ENCODE assay signal across 8 cellular contexts in genomic region chr14:69543341-69544249, GRCh38. TPM values are rescaled to one million over a fixed set of nuclear protein-coding genes. Genes with fewer than 3 reads are reported as not detected.
DNase-seq lines count a peak whose midpoint lies in the region; ATAC-seq and TF ChIP-seq lines count a peak whose summit lies in the region.

No MANE protein-coding gene starts in this region.

- peaks cover 0 to 5% (median 2%) of the 10 kb centered on the region in 4 donors for H3K9me3 ChIP-seq in upper lobe of left lung
- H3K9me3 ChIP-seq in sigmoid colon: no peaks in the 10 kb centered on the region

- H3K36me3 ChIP-seq in upper lobe of left lung (no peaks in the 10 kb centered on the region), sigmoid colon (no peaks in the 10 kb centered on the region)

- no peak for TF ChIP-seq POLR2A in upper lobe of left lung (IDR thresholded peaks at IDR 0.05)
- TF ChIP-seq POLR2A in sigmoid colon (IDR thresholded peaks at IDR 0.05): no peak

- H3K36me3 Mint-ChIP-seq in activated naive CD4-positive, alpha-beta T cell treated with anti-CD3 and anti-CD28 coated beads, Interleukin-2, amount 50 U/mL, for 72 hours: no peaks in the 10 kb centered on the region

- no peaks in the 10 kb centered on the region for H3K9me3 Mint-ChIP-seq in activated naive CD4-positive, alpha-beta T cell treated with anti-CD3 and anti-CD28 coated beads, Interleukin-2, amount 50 U/mL, for 72 hours

- H3K27ac Mint-ChIP-seq in activated naive CD4-positive, alpha-beta T cell treated with anti-CD3 and anti-CD28 coated beads, Interleukin-2, amount 50 U/mL, for 72 hours: no peak overlapping the region

- DNase-seq in NCI-H510A (lab: John Stamatoyannopoulos, UW) (peak; percentile 9), NCI-H510A treated with DMSO at 0.1 percent for 48 hours (lab: John Stamatoyannopoulos, UW) (no peak), NCI-H2196 treated with DMSO at 0.1 percent for 48 hours (lab: John Stamatoyannopoulos, UW; ENCODE audit: unreplicated experiment) (peak; percentile 74), islet precursor cell (peak; percentile 86), upper lobe of left lung (peak in 1 of 2 donors; percentile 88), sigmoid colon (no peak)
- peak; percentile 24 to 62 for DNase-seq in activated naive CD4-positive, alpha-beta T cell treated with anti-CD3 and anti-CD28 coated beads, Interleukin-2, amount 50 U/mL, for 72 hours (ENCODE audit: low spot score in 2 of 2)

- TF ChIP-seq CTCF in upper lobe of left lung (IDR thresholded peaks at IDR 0.05): no peak
- no peak for TF ChIP-seq CTCF in sigmoid colon (IDR thresholded peaks at IDR 0.05)

- no peak overlapping the region for H3K4me3 ChIP-seq in upper lobe of left lung
- H3K4me3 ChIP-seq in sigmoid colon: no peak overlapping the region

- H3K4me1 ChIP-seq in upper lobe of left lung (peaks cover 0 to 12% (median 7%) of the 10 kb centered on the region in 4 donors), sigmoid colon (peaks cover 0 to 6% (median 2%) of the 10 kb centered on the region in 4 donors)

- peaks cover 0 to 8% (median under 1%) of the 10 kb centered on the region in 4 donors for H3K27me3 ChIP-seq in upper lobe of left lung
- H3K27me3 ChIP-seq in sigmoid colon: peaks cover 0 to 17% (median 11%) of the 10 kb centered on the region in 3 donors

- 49 to 58% methylated on average over 15 of the region's 15 CpGs for WGBS in upper lobe of left lung, 2 donors
- 48 to 59% methylated on average over 15 of the region's 15 CpGs for WGBS in sigmoid colon, 2 donors

- peak; percentile 83 to 91 for ATAC-seq in activated naive CD4-positive, alpha-beta T cell treated with anti-CD3 and anti-CD28 coated beads, Interleukin-2, amount 50 U/mL, for 72 hours
- ATAC-seq in upper lobe of left lung (ENCODE audit: low FRiP score in 2 of 2): peak; percentile 74 to 83
- ATAC-seq in HG02973 (IDR thresholded peaks at IDR 0.05; ENCODE audit: unreplicated experiment): no peak

- intact Hi-C loops in sigmoid colon (cut with DNase I): no loop called here

- no peak overlapping the region for H3K27ac ChIP-seq in upper lobe of left lung
- H3K27ac ChIP-seq in sigmoid colon: no peak overlapping the region

- TF ChIP-seq EP300 in upper lobe of left lung (IDR thresholded peaks at IDR 0.05) (no peak), sigmoid colon (IDR thresholded peaks at IDR 0.05) (no peak)

RNA-seq across cellular contexts. Expression of gene CCDC177, which starts 31.1 kb away (rescaled TPM):
- total RNA-seq in activated naive CD4-positive, alpha-beta T cell treated with anti-CD3 and anti-CD28 coated beads, Interleukin-2, amount 50 U/mL, for 72 hours: not detected
- total RNA-seq in upper lobe of left lung (not detected), sigmoid colon (not detected)
- polyA plus RNA-seq in sigmoid colon: not detected

RNA-seq across cellular contexts. Expression of gene PLEKHD1, which starts 59.1 kb away (rescaled TPM):
- under 1 TPM; 0.05 to 0.12 TPM for total RNA-seq in activated naive CD4-positive, alpha-beta T cell treated with anti-CD3 and anti-CD28 coated beads, Interleukin-2, amount 50 U/mL, for 72 hours
- total RNA-seq in upper lobe of left lung (1 to 10 TPM in 2 of 6 donors, under 1 TPM in 4; under 0.01 to 1.7 (median 0.70) TPM), sigmoid colon (under 1 TPM in 3 of 4 donors, not detected in 1; under 0.01 to 0.55 (median 0.16) TPM)
- polyA plus RNA-seq in sigmoid colon: under 1 TPM in 2 of 3 donors, not detected in 1; under 0.01 to 0.06 TPM

Comparison
In these comparisons a context has a peak if more than half of its experiments do, and no peak if none do; other contexts are left out.
1. DNase-seq: peak in NCI-H510A (single experiment), NCI-H2196 treated with DMSO at 0.1 percent for 48 hours (single experiment), activated naive CD4-positive, alpha-beta T cell treated with anti-CD3 and anti-CD28 coated beads, Interleukin-2, amount 50 U/mL, for 72 hours (2 of 2) and islet precursor cell (single experiment); none in NCI-H510A treated with DMSO at 0.1 percent for 48 hours (single experiment) and sigmoid colon (single experiment).